21 cellular contexts compared by ENCODE assay signal in the genomic region with DNA sequence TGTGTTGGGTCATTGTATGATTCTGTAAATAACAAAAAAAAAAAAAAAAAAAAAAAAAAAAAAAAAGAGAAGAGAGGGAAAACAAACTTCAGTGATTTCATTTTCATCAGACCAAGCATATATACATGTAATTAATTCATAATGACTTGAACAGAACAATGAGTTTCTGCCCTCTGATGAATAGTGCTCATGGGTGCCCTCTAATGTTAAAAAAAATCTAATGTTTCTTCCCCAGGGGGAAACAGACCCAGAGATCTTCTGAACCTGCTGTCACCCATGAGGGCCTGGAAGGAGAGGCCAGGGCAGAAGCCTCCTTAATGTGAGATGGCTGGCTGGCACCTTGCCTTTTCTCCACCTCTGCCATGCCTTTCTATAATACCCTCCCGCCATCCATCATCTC.
A peak's percentile ranks its signal among the peaks of the same experiment; 100 is the strongest.
DNase-seq lines count a peak whose midpoint lies in the region; ATAC-seq and TF ChIP-seq lines count a peak whose summit lies in the region.
"Had no signal": no experiment of that assay in that cellular context is flagged by ENCODE, and none has a peak within 500 bp of the region (broad histone marks: within the 10 kb centered on the region; RNA-seq: fewer than 3 reads in every experiment).

No MANE protein-coding gene starts in this region.

- H3K4me1 ChIP-seq in MM.1S (ENCODE audit: low read length) (no peaks in the 10 kb centered on the region), neural progenitor cell (peaks cover 15% of the 10 kb centered on the region)
- H3K4me1 ChIP-seq: A549, testis had no signal

- no peaks in the 10 kb centered on the region for H3K79me2 ChIP-seq in MM.1S (ENCODE audit: low read length)
- peaks cover 4% of the 10 kb centered on the region for H3K79me2 ChIP-seq in neural progenitor cell (ENCODE audit: low read depth)

- H3K9ac ChIP-seq in MM.1S (ENCODE audit: low read length) = no peak overlapping the region
- no peak overlapping the region for H3K9ac ChIP-seq in neural progenitor cell

- H3K4me3 ChIP-seq in MM.1S (ENCODE audit: low read length) (no peak overlapping the region), neural progenitor cell (no peak overlapping the region)
- H3K4me3 ChIP-seq: A549, SK-N-MC, testis had no signal

- H3K27me3 Mint-ChIP-seq in neural progenitor cell (ENCODE audit: insufficient read depth, low read depth) = no peaks in the 10 kb centered on the region
- no peaks in the 10 kb centered on the region for H3K27me3 Mint-ChIP-seq in activated CD4-positive, alpha-beta T cell treated with anti-CD3 and anti-CD28 coated beads, Interleukin-2, amount 10 ng/mL, durations not matched to agents 7 days and 5 days

- H3K9me3 Mint-ChIP-seq in neural progenitor cell = no peaks in the 10 kb centered on the region
- H3K9me3 Mint-ChIP-seq in activated CD4-positive, alpha-beta T cell treated with anti-CD3 and anti-CD28 coated beads, Interleukin-2, amount 10 ng/mL, durations not matched to agents 7 days and 5 days = no peaks in the 10 kb centered on the region
- H3K9me3 Mint-ChIP-seq: CD14-positive monocyte, neural crest cell had no signal

- H3K36me3 ChIP-seq in MM.1S (replicated peaks; ENCODE audit: insufficient read depth, low read length) (no peaks in the 10 kb centered on the region), neural progenitor cell (peaks cover 6% of the 10 kb centered on the region)

- H4K20me1 ChIP-seq in MM.1S (ENCODE audit: insufficient read depth, low read length) (no peaks in the 10 kb centered on the region), neural progenitor cell (ENCODE audit: low read depth) (peaks cover 21% of the 10 kb centered on the region)

- POLR2A ChIA-PET in activated CD4-positive, alpha-beta T cell treated with anti-CD3 and anti-CD28 coated beads, Interleukin-2, amount 10 ng/mL, durations not matched to agents 7 days and 5 days (lab: Charles Lee) = no interaction called here

- H3K27ac ChIP-seq in MM.1S (ENCODE audit: low read length) = no peak overlapping the region
- no peak overlapping the region for H3K27ac ChIP-seq in neural progenitor cell
- H3K27ac ChIP-seq: A549, SK-N-MC, testis had no signal

- H3K36me3 Mint-ChIP-seq in neural progenitor cell = peaks cover 49% of the 10 kb centered on the region
- H3K36me3 Mint-ChIP-seq in activated CD4-positive, alpha-beta T cell treated with anti-CD3 and anti-CD28 coated beads, Interleukin-2, amount 10 ng/mL, durations not matched to agents 7 days and 5 days (ENCODE audit: low read depth) = no peaks in the 10 kb centered on the region
- H3K36me3 Mint-ChIP-seq: CD14-positive monocyte had no signal

- no peak for ATAC-seq in GM18858 (IDR thresholded peaks at IDR 0.05; ENCODE audit: unreplicated experiment)
- ATAC-seq: A549, left lobe of liver had no signal

- DNase-seq in NCI-H2171 treated with DMSO at 0.1 percent for 48 hours (lab: John Stamatoyannopoulos, UW) (peak; percentile 9), NCI-H2171 (lab: John Stamatoyannopoulos, UW) (no peak), MM.1S (no peak), SW480 (ENCODE audit: low spot score) (peak; percentile 0), neural progenitor cell (ENCODE audit: low spot score) (no peak)
- no peak for DNase-seq in activated CD4-positive, alpha-beta T cell treated with anti-CD3 and anti-CD28 coated beads, Interleukin-2, amount 10 ng/mL, durations not matched to agents 7 days and 5 days
- DNase-seq in stimulated activated CD4-positive, alpha-beta T cell treated with anti-CD3 and anti-CD28 coated beads, Interleukin-4, amount 100 ng/mL, for 4 hours = no peak
- DNase-seq: amniotic stem cell, caudate nucleus, DMS153, KG1, midbrain, NCI-H146, NCI-H226, testis had no signal

- no peaks in the 10 kb centered on the region for H3F3A ChIP-seq in MM.1S (ENCODE audit: insufficient read depth, low read length)
- peaks cover 7% of the 10 kb centered on the region for H3F3A ChIP-seq in neural progenitor cell (ENCODE audit: low read depth)

- H2AFZ ChIP-seq in MM.1S (ENCODE audit: low read length) = no peak overlapping the region
- H2AFZ ChIP-seq in neural progenitor cell (replicated peaks) = no peak overlapping the region

- H3K9me2 ChIP-seq in MM.1S (replicated peaks; ENCODE audit: insufficient read depth, low read length) = no peaks in the 10 kb centered on the region

- TF ChIP-seq CTCF in MM.1S (IDR thresholded peaks at IDR 0.05; ENCODE audit: low read length) (peak; percentile 10; the same call in 1 of the 2 replicates), neural progenitor cell (IDR thresholded peaks at IDR 0.05) (peak; percentile 23)

- no peak overlapping the region for H3K4me3 Mint-ChIP-seq in neural progenitor cell
- H3K4me3 Mint-ChIP-seq in activated CD4-positive, alpha-beta T cell treated with anti-CD3 and anti-CD28 coated beads, Interleukin-2, amount 10 ng/mL, durations not matched to agents 7 days and 5 days = no peak overlapping the region
- H3K4me3 Mint-ChIP-seq: CD14-positive monocyte, neural crest cell had no signal

- H3K27ac Mint-ChIP-seq in neural progenitor cell = no peak overlapping the region
- H3K27ac Mint-ChIP-seq in activated CD4-positive, alpha-beta T cell treated with anti-CD3 and anti-CD28 coated beads, Interleukin-2, amount 10 ng/mL, durations not matched to agents 7 days and 5 days = no peak overlapping the region
- H3K27ac Mint-ChIP-seq: CD14-positive monocyte had no signal

- H3K4me2 ChIP-seq in MM.1S (ENCODE audit: low read depth, low read length) (no peak overlapping the region), neural progenitor cell (no peak overlapping the region)
- H3K4me2 ChIP-seq: A549 had no signal

- H3K9me3 ChIP-seq in MM.1S (replicated peaks; ENCODE audit: insufficient read depth, low read length) (no peaks in the 10 kb centered on the region), neural progenitor cell (ENCODE audit: low read depth) (no peaks in the 10 kb centered on the region)
- H3K9me3 ChIP-seq: A549, testis had no signal

- H3K4me1 Mint-ChIP-seq in neural progenitor cell = peaks cover 18% of the 10 kb centered on the region
- no peaks in the 10 kb centered on the region for H3K4me1 Mint-ChIP-seq in activated CD4-positive, alpha-beta T cell treated with anti-CD3 and anti-CD28 coated beads, Interleukin-2, amount 10 ng/mL, durations not matched to agents 7 days and 5 days
- H3K4me1 Mint-ChIP-seq: CD14-positive monocyte had no signal

- CTCF ChIA-PET in activated CD4-positive, alpha-beta T cell treated with anti-CD3 and anti-CD28 coated beads, Interleukin-2, amount 10 ng/mL, durations not matched to agents 7 days and 5 days (lab: Charles Lee) = no interaction called here

- H3K27me3 ChIP-seq in MM.1S (replicated peaks; ENCODE audit: insufficient read depth, low read length) = no peaks in the 10 kb centered on the region
- H3K27me3 ChIP-seq in neural progenitor cell = no peaks in the 10 kb centered on the region
- H3K27me3 ChIP-seq: testis had no signal

Comparison
In these comparisons a context has a peak if more than half of its experiments do, and no peak if none do; other contexts are left out.
1. DNase-seq: peak in NCI-H2171 treated with DMSO at 0.1 percent for 48 hours (single experiment) and SW480 (single experiment); none in NCI-H2171 (single experiment), MM.1S (single experiment), neural progenitor cell (single experiment), activated CD4-positive, alpha-beta T cell treated with anti-CD3 and anti-CD28 coated beads, Interleukin-2, amount 10 ng/mL, durations not matched to agents 7 days and 5 days (single experiment) and stimulated activated CD4-positive, alpha-beta T cell treated with anti-CD3 and anti-CD28 coated beads, Interleukin-4, amount 100 ng/mL, for 4 hours (0 of 2).